Comparison of ENCODE assay signal across 8 cellular contexts in genomic region chr4:80197132-80197573, GRCh38. TPM values are rescaled to one million over a fixed set of nuclear protein-coding genes. Genes with fewer than 3 reads are reported as not detected.
DNase-seq lines count a peak whose midpoint lies in the region; ATAC-seq, FAIRE-seq and TF ChIP-seq lines count a peak whose summit lies in the region.

Gene PRDM8, plus strand, starts transcription at chr4:80197503. Its CDS starts 2,578 bp downstream, at chr4:80200081.

- H3K36me3 Mint-ChIP-seq in activated CD4-positive, alpha-beta T cell treated with anti-CD3 and anti-CD28 coated beads, Interleukin-2, amount 10 ng/mL, durations not matched to agents 24 days and 14 days (ENCODE audit: low read depth), result peaks cover 36% of the 10 kb centered on the region

- H3K4me3 ChIP-seq in HUES48 (ENCODE audit: low read depth, low read length) (peak within 1 kb of the TSS; percentile 28; the same call in 1 of the 2 replicates), fibroblast of pulmonary artery (replicated peaks; ENCODE audit: low read depth, low read length) (peak within 1 kb of the TSS; percentile 37)

- H3K9me3 ChIP-seq in HUES48 (ENCODE audit: control insufficient read depth, insufficient read depth, low read length), result no peaks in the 10 kb centered on the region

- no peak within 1 kb of the TSS for H3K9ac ChIP-seq in HUES48 (ENCODE audit: low read depth, low read length)

- H3K4me1 Mint-ChIP-seq in activated CD4-positive, alpha-beta T cell treated with anti-CD3 and anti-CD28 coated beads, Interleukin-2, amount 10 ng/mL, durations not matched to agents 24 days and 14 days, result peaks cover 23% of the 10 kb centered on the region

- FAIRE-seq in HTR-8/SVneo (lab: Jason Lieb, UNC), result no peak

- peaks cover 71% of the 10 kb centered on the region for H3K27me3 Mint-ChIP-seq in activated CD4-positive, alpha-beta T cell treated with anti-CD3 and anti-CD28 coated beads, Interleukin-2, amount 10 ng/mL, durations not matched to agents 24 days and 14 days

- intact Hi-C loops in activated CD4-positive, alpha-beta T cell treated with anti-CD3 and anti-CD28 coated beads, Interleukin-2, amount 10 ng/mL, durations not matched to agents 24 days and 14 days (cut with micrococcal nuclease), result no loop called here
- intact Hi-C loops in posterior vena cava (cut with DNase I), result no loop called here

- DNase-seq in AG20443 (ENCODE audit: low spot score), result peak; percentile 71
- peak; percentile 73 for DNase-seq in activated CD4-positive, alpha-beta T cell treated with anti-CD3 and anti-CD28 coated beads, Interleukin-2, amount 10 ng/mL, durations not matched to agents 24 days and 14 days
- peak; percentile 9 for DNase-seq in fibroblast of pulmonary artery (ENCODE audit: low read depth)
- peak; percentile 82 for DNase-seq in posterior vena cava (ENCODE audit: low spot score)
- no peak for DNase-seq in HTR-8/SVneo (ENCODE audit: insufficient read length, low spot score)
- DNase-seq in A172 (ENCODE audit: low spot score), result no peak

- H3K27me3 ChIP-seq in HUES48 (ENCODE audit: control insufficient read depth, insufficient read depth, low read length), result peaks cover 100% of the 10 kb centered on the region

- peaks cover 18% of the 10 kb centered on the region; the same call in 1 of the 2 replicates for H3K4me1 ChIP-seq in HUES48 (ENCODE audit: control insufficient read depth, insufficient read depth, low read length)

- no peaks in the 10 kb centered on the region for H3K36me3 ChIP-seq in HUES48 (ENCODE audit: control insufficient read depth, insufficient read depth, low read length)

- ATAC-seq in GM19395 (IDR thresholded peaks at IDR 0.05; ENCODE audit: unreplicated experiment), result no peak

- peak within 1 kb of the TSS; percentile 62 for H3K4me3 Mint-ChIP-seq in activated CD4-positive, alpha-beta T cell treated with anti-CD3 and anti-CD28 coated beads, Interleukin-2, amount 10 ng/mL, durations not matched to agents 24 days and 14 days

- no peak for TF ChIP-seq CTCF in fibroblast of pulmonary artery (IDR thresholded peaks at IDR 0.05; ENCODE audit: low read length, missing control alignments)

- H3K27ac ChIP-seq in HUES48 (ENCODE audit: low read depth, low read length), result no peak within 1 kb of the TSS

- no peaks in the 10 kb centered on the region for H3K9me3 Mint-ChIP-seq in activated CD4-positive, alpha-beta T cell treated with anti-CD3 and anti-CD28 coated beads, Interleukin-2, amount 10 ng/mL, durations not matched to agents 24 days and 14 days

- H3K27ac Mint-ChIP-seq in activated CD4-positive, alpha-beta T cell treated with anti-CD3 and anti-CD28 coated beads, Interleukin-2, amount 10 ng/mL, durations not matched to agents 24 days and 14 days, result no peak within 1 kb of the TSS

RNA-seq across cellular contexts. Expression of gene PRDM8, which starts in this region (rescaled TPM):
- total RNA-seq in activated CD4-positive, alpha-beta T cell treated with anti-CD3 and anti-CD28 coated beads, Interleukin-2, amount 10 ng/mL, durations not matched to agents 24 days and 14 days, result 3.6 and 4.6 TPM in 2 replicates
- 1 to 10 TPM; 4.8 to 5.3 TPM for total RNA-seq in posterior vena cava
- total RNA-seq in A172 (2014; rRNA removed; shearing (Covaris generic)), result 3.2 and 3.4 TPM in 2 replicates

Comparison
In these comparisons a context has a peak if more than half of its experiments do, and no peak if none do; other contexts are left out.
1. DNase-seq: peak in AG20443 (single experiment), activated CD4-positive, alpha-beta T cell treated with anti-CD3 and anti-CD28 coated beads, Interleukin-2, amount 10 ng/mL, durations not matched to agents 24 days and 14 days (single experiment), fibroblast of pulmonary artery (single experiment) and posterior vena cava (single experiment); none in HTR-8/SVneo (single experiment) and A172 (single experiment).